In the genomic region with DNA sequence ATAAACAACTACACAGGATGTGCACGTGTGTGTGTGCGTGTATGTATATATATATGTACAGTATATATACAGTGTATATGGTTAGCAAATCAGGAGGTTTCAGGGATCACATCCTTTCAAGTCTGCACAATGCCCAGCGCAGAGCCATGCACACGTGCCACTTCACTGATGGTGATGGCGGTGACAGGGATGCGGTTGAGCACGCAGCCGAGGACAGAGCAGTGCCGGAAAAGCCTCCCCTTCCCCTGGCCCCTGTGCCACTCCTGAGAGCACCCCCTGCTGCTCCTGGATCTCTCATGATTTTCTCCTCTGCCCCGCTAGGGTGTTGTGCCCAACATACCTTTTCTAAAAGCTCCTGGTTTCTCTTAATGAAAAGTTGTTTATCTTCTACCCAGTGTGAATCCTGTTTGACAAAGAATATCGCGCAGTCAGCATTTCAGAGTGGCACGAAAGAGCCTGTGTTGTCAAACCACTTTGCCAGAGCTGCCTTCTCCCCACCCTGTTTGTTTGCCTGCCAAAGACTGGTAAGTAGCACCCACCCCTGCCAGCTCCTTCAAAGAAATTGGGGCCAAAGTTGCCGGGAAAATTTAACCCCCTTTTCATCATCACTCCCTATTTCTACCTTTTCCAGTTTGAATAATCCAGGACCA, we compare ENCODE assay signal across 19 cellular contexts.
"Had no signal": no experiment of that assay in that cellular context is flagged by ENCODE, and none has a peak within 500 bp of the region (broad histone marks: within the 10 kb centered on the region; RNA-seq: fewer than 3 reads in every experiment).

No MANE protein-coding gene starts in this region.

- H3K9me3 ChIP-seq: adrenal gland, left ventricle myocardium inferior, prostate gland, upper lobe of left lung had no signal

- DNase-seq: activated B cell treated with CpG ODN at 0.5 μM for 24 hours; activated CD4-positive, alpha-beta T cell treated with anti-CD3 and anti-CD28 coated beads for 48 hours; activated CD8-positive, alpha-beta T cell treated with anti-CD3 and anti-CD28 coated beads for 36 hours; activated effector memory CD4-positive, alpha-beta T cell treated with anti-CD3 and anti-CD28 coated beads, Interleukin-2, amount 50 U/mL, for 16 hours; activated T-cell treated with anti-CD3 and anti-CD28 coated beads, Interleukin-2, amount 50 U/mL, for 4 hours; adrenal gland; hippocampal formation; left ventricle myocardium inferior; mesenchymal stem cell; occipital lobe; small intestine; stimulated activated CD4-positive, alpha-beta T cell treated with anti-CD3 and anti-CD28 coated beads, Interleukin-4, amount 100 ng/mL, for 24 hours; stimulated activated naive CD4-positive, alpha-beta T cell treated with Interleukin-2 at 50 U/mL for 16 hours had no signal

- H3K4me3 ChIP-seq: adrenal gland, cardiac muscle cell, left ventricle myocardium inferior, prostate gland, upper lobe of left lung had no signal

- H3K27me3 Mint-ChIP-seq: activated B cell treated with CpG ODN at 0.5 μM for 24 hours; activated CD8-positive, alpha-beta T cell treated with anti-CD3 and anti-CD28 coated beads for 36 hours; activated naive CD4-positive, alpha-beta T cell treated with anti-CD3 and anti-CD28 coated beads, Interleukin-2, amount 50 U/mL, for 24 hours had no signal

- H3K27ac Mint-ChIP-seq: activated B cell treated with CpG ODN at 0.5 μM for 24 hours; activated CD8-positive, alpha-beta T cell treated with anti-CD3 and anti-CD28 coated beads for 36 hours; activated naive CD4-positive, alpha-beta T cell treated with anti-CD3 and anti-CD28 coated beads, Interleukin-2, amount 50 U/mL, for 24 hours had no signal

- H3K36me3 ChIP-seq: adrenal gland, left ventricle myocardium inferior, prostate gland, upper lobe of left lung had no signal

- H3K4me1 Mint-ChIP-seq: activated B cell treated with CpG ODN at 0.5 μM for 24 hours; activated naive CD4-positive, alpha-beta T cell treated with anti-CD3 and anti-CD28 coated beads, Interleukin-2, amount 50 U/mL, for 24 hours; nephron had no signal

- H3K27ac ChIP-seq: adrenal gland, cardiac muscle cell, left ventricle myocardium inferior, prostate gland, upper lobe of left lung had no signal

- H3K4me3 Mint-ChIP-seq: activated B cell treated with CpG ODN at 0.5 μM for 24 hours; activated CD8-positive, alpha-beta T cell treated with anti-CD3 and anti-CD28 coated beads for 36 hours; activated naive CD4-positive, alpha-beta T cell treated with anti-CD3 and anti-CD28 coated beads, Interleukin-2, amount 50 U/mL, for 24 hours; activated T-cell treated with anti-CD3 and anti-CD28 coated beads, Interleukin-2, amount 50 U/mL, for 4 hours; nephron had no signal

- H3K4me1 ChIP-seq: adrenal gland, left ventricle myocardium inferior, prostate gland, upper lobe of left lung had no signal

- H3K9me3 Mint-ChIP-seq: activated B cell treated with CpG ODN at 0.5 μM for 24 hours; activated CD8-positive, alpha-beta T cell treated with anti-CD3 and anti-CD28 coated beads for 36 hours; activated naive CD4-positive, alpha-beta T cell treated with anti-CD3 and anti-CD28 coated beads, Interleukin-2, amount 50 U/mL, for 24 hours; activated T-cell treated with anti-CD3 and anti-CD28 coated beads, Interleukin-2, amount 50 U/mL, for 4 hours; nephron had no signal

- H3K27me3 ChIP-seq: adrenal gland, cardiac muscle cell, upper lobe of left lung had no signal

- ATAC-seq: activated CD8-positive, alpha-beta T cell treated with anti-CD3 and anti-CD28 coated beads for 36 hours; activated T-cell treated with anti-CD3 and anti-CD28 coated beads, Interleukin-2, amount 50 U/mL, for 4 hours; right cardiac atrium had no signal

- H3K36me3 Mint-ChIP-seq: activated naive CD4-positive, alpha-beta T cell treated with anti-CD3 and anti-CD28 coated beads, Interleukin-2, amount 50 U/mL, for 24 hours had no signal
